In genomic region chr9:123682746-123683145, GRCh38 we compare ENCODE assay signal across 19 cellular contexts.
DNase-seq lines count a peak whose midpoint lies in the region; ATAC-seq and TF ChIP-seq lines count a peak whose summit lies in the region.
"Had no signal": no experiment of that assay in that cellular context is flagged by ENCODE, and none has a peak within 500 bp of the region (broad histone marks: within the 10 kb centered on the region; RNA-seq: fewer than 3 reads in every experiment).

No MANE protein-coding gene starts in this region.

- no peak overlapping the region for H3K4me3 Mint-ChIP-seq in activated T-cell treated with anti-CD3 and anti-CD28 coated beads, Interleukin-2, amount 50 U/mL, for 24 hours
- no peak overlapping the region for H3K4me3 Mint-ChIP-seq in stimulated activated memory B cell treated with anti-CD40 and anti-IgM and Interleukin-4, amounts not matched to agents 10 μg/mL and 1 μg/mL and 100 μg/mL, for 72 hours
- H3K4me3 Mint-ChIP-seq in chondrocyte (ENCODE audit: unreplicated experiment): no peak overlapping the region
- H3K4me3 Mint-ChIP-seq: CD14-positive monocyte; CD4-positive, alpha-beta T cell; CD8-positive, alpha-beta memory T cell; HFFc6 had no signal

- no peak overlapping the region for H4K8ac ChIP-seq in neuronal stem cell (ENCODE audit: low read depth, low read length)

- peaks cover 17% of the 10 kb centered on the region for H3K36me3 Mint-ChIP-seq in activated T-cell treated with anti-CD3 and anti-CD28 coated beads, Interleukin-2, amount 50 U/mL, for 24 hours (ENCODE audit: low read depth)
- H3K36me3 Mint-ChIP-seq in stimulated activated memory B cell treated with anti-CD40 and anti-IgM and Interleukin-4, amounts not matched to agents 10 μg/mL and 1 μg/mL and 100 μg/mL, for 72 hours: peaks cover 20% of the 10 kb centered on the region
- H3K36me3 Mint-ChIP-seq in chondrocyte (ENCODE audit: low read depth): peaks cover 1% of the 10 kb centered on the region

- H2AFZ ChIP-seq in neuronal stem cell (ENCODE audit: low read length): no peak overlapping the region

- H3K4me1 Mint-ChIP-seq in activated T-cell treated with anti-CD3 and anti-CD28 coated beads, Interleukin-2, amount 50 U/mL, for 24 hours (ENCODE audit: low read depth): peaks cover 73% of the 10 kb centered on the region
- peaks cover 68% of the 10 kb centered on the region for H3K4me1 Mint-ChIP-seq in stimulated activated memory B cell treated with anti-CD40 and anti-IgM and Interleukin-4, amounts not matched to agents 10 μg/mL and 1 μg/mL and 100 μg/mL, for 72 hours
- H3K4me1 Mint-ChIP-seq in chondrocyte (ENCODE audit: low read depth): peaks cover 50% of the 10 kb centered on the region

- no peak overlapping the region for H2BK15ac ChIP-seq in neuronal stem cell (ENCODE audit: low read length)

- no peaks in the 10 kb centered on the region for H3K27me3 ChIP-seq in neuronal stem cell (ENCODE audit: control insufficient read depth in 3 of 3, insufficient read depth in 3 of 3, low read depth in 1 of 3, low read length in 3 of 3)
- H3K27me3 ChIP-seq: BE2C; BLaER1 treated with 17β-estradiol and CSF1 and Interleukin-3, amounts not matched to agents 10 nM and 100 nM had no signal

- H2BK12ac ChIP-seq in neuronal stem cell (ENCODE audit: low read length): no peak overlapping the region

- H3K18ac ChIP-seq in neuronal stem cell (ENCODE audit: low read length): no peak overlapping the region

- no peak overlapping the region for H2BK120ac ChIP-seq in neuronal stem cell (ENCODE audit: low read depth, low read length)

- H3K4me2 ChIP-seq in neuronal stem cell (ENCODE audit: insufficient read depth, low read length, poor library complexity, severe bottlenecking): no peak overlapping the region
- H3K4me2 ChIP-seq: BLaER1 treated with 17β-estradiol and CSF1 and Interleukin-3, amounts not matched to agents 10 nM and 100 nM had no signal

- H3K27ac Mint-ChIP-seq in activated T-cell treated with anti-CD3 and anti-CD28 coated beads, Interleukin-2, amount 50 U/mL, for 24 hours: peak overlapping the region; percentile 11
- H3K27ac Mint-ChIP-seq in stimulated activated memory B cell treated with anti-CD40 and anti-IgM and Interleukin-4, amounts not matched to agents 10 μg/mL and 1 μg/mL and 100 μg/mL, for 72 hours: peak overlapping the region; percentile 28
- H3K27ac Mint-ChIP-seq in chondrocyte (ENCODE audit: unreplicated experiment): no peak overlapping the region
- H3K27ac Mint-ChIP-seq: CD4-positive, alpha-beta T cell; HFFc6 had no signal

- peaks cover 2% of the 10 kb centered on the region for H3K9me3 Mint-ChIP-seq in activated T-cell treated with anti-CD3 and anti-CD28 coated beads, Interleukin-2, amount 50 U/mL, for 24 hours
- H3K9me3 Mint-ChIP-seq in stimulated activated memory B cell treated with anti-CD40 and anti-IgM and Interleukin-4, amounts not matched to agents 10 μg/mL and 1 μg/mL and 100 μg/mL, for 72 hours: peaks cover 3% of the 10 kb centered on the region
- peaks cover 4% of the 10 kb centered on the region for H3K9me3 Mint-ChIP-seq in chondrocyte (ENCODE audit: low read depth)
- H3K9me3 Mint-ChIP-seq: CD14-positive monocyte; CD4-positive, alpha-beta T cell; CD8-positive, alpha-beta memory T cell; HFFc6 had no signal

- no peak overlapping the region for H3K27ac ChIP-seq in neuronal stem cell (replicated peaks; ENCODE audit: low read length)
- no peak overlapping the region for H3K27ac ChIP-seq in coronary artery
- H3K27ac ChIP-seq: 22Rv1; BLaER1 treated with 17β-estradiol and CSF1 and Interleukin-3, amounts not matched to agents 10 nM and 100 nM had no signal

- H3K14ac ChIP-seq in neuronal stem cell (ENCODE audit: low read length): peak overlapping the region; percentile 10

- H3K79me1 ChIP-seq in neuronal stem cell (ENCODE audit: low read depth, low read length): no peaks in the 10 kb centered on the region

- ATAC-seq in stimulated activated memory B cell treated with anti-CD40 and anti-IgM and Interleukin-4, amounts not matched to agents 10 μg/mL and 1 μg/mL and 100 μg/mL, for 72 hours: no peak

- TF ChIP-seq CTCF in chondrocyte (IDR thresholded peaks at IDR 0.05) (no peak), coronary artery (IDR thresholded peaks at IDR 0.05) (no peak)

- no peak overlapping the region for H2AK5ac ChIP-seq in neuronal stem cell (ENCODE audit: low read depth, low read length)

- no peak overlapping the region for H3K4me3 ChIP-seq in neuronal stem cell (ENCODE audit: low read length in 2 of 2)
- no peak overlapping the region for H3K4me3 ChIP-seq in coronary artery
- H3K4me3 ChIP-seq: BLaER1 treated with 17β-estradiol and CSF1 and Interleukin-3, amounts not matched to agents 10 nM and 100 nM; HAP-1 had no signal

- H3K4ac ChIP-seq in neuronal stem cell (ENCODE audit: low read length): no peak overlapping the region

- no peaks in the 10 kb centered on the region for H3K36me3 ChIP-seq in neuronal stem cell (replicated peaks in 1 of 2; ENCODE audit: control insufficient read depth in 2 of 2, insufficient read depth in 2 of 2, low read length in 2 of 2)
- H3K36me3 ChIP-seq: BE2C, HAP-1 had no signal

- peaks cover 6 to 7% of the 10 kb centered on the region in 2 donors for H3K9me3 ChIP-seq in neuronal stem cell (replicated peaks in 1 of 2; ENCODE audit: control insufficient read depth in 2 of 2, insufficient read depth in 1 of 2, low read depth in 1 of 2, low read length in 2 of 2)
- H3K9me3 ChIP-seq: BE2C, HAP-1 had no signal

- DNase-seq in activated T-cell treated with anti-CD3 and anti-CD28 coated beads, Interleukin-2, amount 50 U/mL, for 24 hours: no peak
- no peak for DNase-seq in activated T-cell treated with anti-CD3 and anti-CD28 coated beads, Interleukin-2, amount 50 U/mL, for 48 hours
- peak; percentile 56 for DNase-seq in foreskin melanocyte
- no peak for DNase-seq in neuronal stem cell (ENCODE audit: low spot score)
- no peak for DNase-seq in chondrocyte (ENCODE audit: low spot score)
- no peak for DNase-seq in coronary artery (ENCODE audit: low spot score)
- no peak for DNase-seq in T-helper 9 cell
- DNase-seq: BE2C; CD4-positive, alpha-beta T cell; CD8-positive, alpha-beta memory T cell; DMS 273 treated with DMSO at 0.1 percent for 48 hours; DMS79; GOT3; HFFc6 had no signal

- H3K4me1 ChIP-seq in neuronal stem cell (ENCODE audit: control insufficient read depth in 2 of 2, insufficient read depth in 1 of 2, low read depth in 1 of 2, low read length in 2 of 2): peaks cover 2 to 9% of the 10 kb centered on the region in 2 donors

- WGBS in neuronal stem cell (ENCODE audit: extremely low coverage in 2 of 2, insufficient read length in 2 of 2, insufficient replicate concordance in 1 of 2), 2 donors: no CpG with 5 or more reads among the region's 2 CpGs

- no peak overlapping the region for H2BK5ac ChIP-seq in neuronal stem cell (ENCODE audit: low read length)

- H4K91ac ChIP-seq in neuronal stem cell (ENCODE audit: low read depth, low read length, poor library complexity): no peak overlapping the region

- H3K27me3 Mint-ChIP-seq in activated T-cell treated with anti-CD3 and anti-CD28 coated beads, Interleukin-2, amount 50 U/mL, for 24 hours: no peaks in the 10 kb centered on the region
- H3K27me3 Mint-ChIP-seq in stimulated activated memory B cell treated with anti-CD40 and anti-IgM and Interleukin-4, amounts not matched to agents 10 μg/mL and 1 μg/mL and 100 μg/mL, for 72 hours: no peaks in the 10 kb centered on the region
- no peaks in the 10 kb centered on the region for H3K27me3 Mint-ChIP-seq in chondrocyte (ENCODE audit: low read depth)
- H3K27me3 Mint-ChIP-seq: CD4-positive, alpha-beta T cell; CD8-positive, alpha-beta memory T cell had no signal

- H3K9ac ChIP-seq in neuronal stem cell (ENCODE audit: low read depth, low read length, poor library complexity): no peak overlapping the region
- H3K9ac ChIP-seq: BLaER1 treated with 17β-estradiol and CSF1 and Interleukin-3, amounts not matched to agents 10 nM and 100 nM had no signal

- H3K23ac ChIP-seq in neuronal stem cell (ENCODE audit: low read depth, low read length, poor library complexity): no peak overlapping the region
